23 cellular contexts compared by ENCODE assay signal in the genomic region with DNA sequence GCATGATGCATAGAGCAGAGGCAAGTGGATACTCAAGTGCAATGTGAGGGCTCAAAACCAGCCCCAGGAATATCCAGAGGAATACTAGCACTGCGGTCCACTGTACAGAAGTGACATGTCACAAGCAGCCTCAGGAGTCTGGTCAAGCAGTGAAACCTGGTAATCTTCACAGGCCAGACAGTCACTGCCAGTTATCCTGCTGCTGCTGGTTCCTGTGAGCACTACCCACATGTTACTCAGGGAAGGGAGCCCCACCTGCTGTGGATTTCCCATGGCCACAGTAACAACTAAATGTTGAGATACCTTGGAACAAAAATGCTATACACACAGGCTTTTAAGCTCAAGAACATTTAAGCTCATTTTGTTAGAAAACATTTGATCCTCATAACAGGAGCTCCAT.
"Had no signal": no experiment of that assay in that cellular context is flagged by ENCODE, and none has a peak within 500 bp of the region (broad histone marks: within the 10 kb centered on the region; RNA-seq: fewer than 3 reads in every experiment).

No MANE protein-coding gene starts in this region.

- H3K36me3 ChIP-seq: brain microvascular endothelial cell, cardiac muscle cell, SJSA1 had no signal

- H3K36me3 Mint-ChIP-seq: activated naive CD8-positive, alpha-beta T cell had no signal

- DNase-seq: activated CD4-positive, alpha-beta T cell treated with anti-CD3 and anti-CD28 coated beads for 48 hours; activated CD4-positive, alpha-beta T cell treated with anti-CD3 and anti-CD28 coated beads, Interleukin-2, amount 50 U/mL, for 48 hours; activated CD4-positive, CD25-positive, alpha-beta regulatory T cell treated with anti-CD3 and anti-CD28 coated beads, Interleukin-2, amount 50 U/mL, for 72 hours; activated CD8-positive, alpha-beta memory T cell treated with anti-CD3 and anti-CD28 coated beads for 24 hours; activated gamma-delta T cell; activated naive CD4-positive, alpha-beta T cell treated with anti-CD3 and anti-CD28 coated beads for 36 hours; activated T-cell treated with anti-CD3 and anti-CD28 coated beads, Interleukin-2, amount 50 U/mL, for 4 hours; amygdala; brain microvascular endothelial cell; cerebellar nuclear complex; KG1; NCI-H1048; NCI-H1694; NCI-H2029; NCI-H446; NCI-H524 treated with DMSO at 0.1 percent for 48 hours; PC-3; SHP77 had no signal

- H3K9me3 Mint-ChIP-seq: T-helper 1 cell treated with Interleukin-12 subunit alpha and Interleukin-12 subunit beta and Interleukin-4 antibody, amounts not matched to agents 30 μg/mL and 1 μg/mL, for 36 hours had no signal

- H3K27me3 ChIP-seq: brain microvascular endothelial cell, cardiac muscle cell, SJSA1 had no signal

- H3K4me3 Mint-ChIP-seq: activated naive CD4-positive, alpha-beta T cell treated with anti-CD3 and anti-CD28 coated beads for 36 hours; activated naive CD8-positive, alpha-beta T cell; activated T-cell treated with anti-CD3 and anti-CD28 coated beads, Interleukin-2, amount 50 U/mL, for 4 hours; activated T-helper 17 cell treated with anti-CD3 and anti-CD28 coated beads, Interleukin-2, amount 50 U/mL, for 72 hours; T-helper 1 cell treated with Interleukin-12 subunit alpha and Interleukin-12 subunit beta and Interleukin-4 antibody, amounts not matched to agents 30 μg/mL and 1 μg/mL, for 36 hours had no signal

- H3K27ac ChIP-seq: brain microvascular endothelial cell, cardiac muscle cell, SJSA1 had no signal

- H3K4me3 ChIP-seq: cardiac muscle cell, SJSA1 had no signal

- H3K4me1 ChIP-seq: SJSA1 had no signal

- H3K9me3 ChIP-seq: SJSA1 had no signal

- H3K27ac Mint-ChIP-seq: activated naive CD4-positive, alpha-beta T cell treated with anti-CD3 and anti-CD28 coated beads for 36 hours; activated naive CD8-positive, alpha-beta T cell; activated T-helper 17 cell treated with anti-CD3 and anti-CD28 coated beads, Interleukin-2, amount 50 U/mL, for 72 hours; T-helper 1 cell treated with Interleukin-12 subunit alpha and Interleukin-12 subunit beta and Interleukin-4 antibody, amounts not matched to agents 30 μg/mL and 1 μg/mL, for 36 hours had no signal

- H3K4me1 Mint-ChIP-seq: activated T-helper 17 cell treated with anti-CD3 and anti-CD28 coated beads, Interleukin-2, amount 50 U/mL, for 72 hours had no signal

- H3K27me3 Mint-ChIP-seq: activated naive CD8-positive, alpha-beta T cell; activated T-helper 17 cell treated with anti-CD3 and anti-CD28 coated beads, Interleukin-2, amount 50 U/mL, for 72 hours had no signal

- ATAC-seq: activated T-cell treated with anti-CD3 and anti-CD28 coated beads, Interleukin-2, amount 50 U/mL, for 4 hours; activated T-helper 17 cell treated with anti-CD3 and anti-CD28 coated beads, Interleukin-2, amount 50 U/mL, for 72 hours; PC-3 had no signal
